Comparison of ENCODE assay signal across 16 cellular contexts in genomic region chr5:170769236-170769635, GRCh38. TPM values are rescaled to one million over a fixed set of nuclear protein-coding genes. Genes with fewer than 3 reads are reported as not detected.
A peak's percentile ranks its signal among the peaks of the same experiment; 100 is the strongest.
DNase-seq lines count a peak whose midpoint lies in the region; ATAC-seq and TF ChIP-seq lines count a peak whose summit lies in the region.
"Had no signal": no experiment of that assay in that cellular context is flagged by ENCODE, and none has a peak within 500 bp of the region (broad histone marks: within the 10 kb centered on the region; RNA-seq: fewer than 3 reads in every experiment).

No MANE protein-coding gene starts in this region.

- H3K36me3 ChIP-seq in BE2C: no peaks in the 10 kb centered on the region

- H3K4me3 ChIP-seq in BE2C (ENCODE audit: low read depth, low read length): no peak overlapping the region
- H3K4me3 ChIP-seq: GM23248 had no signal

- no peaks in the 10 kb centered on the region for H3K9me3 ChIP-seq in BE2C

- no peaks in the 10 kb centered on the region for H3K27me3 ChIP-seq in BE2C

- ATAC-seq in esophagus mucosa: no peak
- ATAC-seq in HG02623 (IDR thresholded peaks at IDR 0.05; ENCODE audit: unreplicated experiment): no peak
- ATAC-seq: T-helper 17 cell had no signal

- DNase-seq in BE2C (peak; percentile 29), G401 (ENCODE audit: low spot score) (peak; percentile 89), NCI-H446 treated with DMSO at 0.1 percent for 48 hours (lab: John Stamatoyannopoulos, UW) (peak; percentile 98), left kidney (ENCODE audit: low read depth, low spot score) (peak; percentile 37), NCI-H526 treated with DMSO at 0.1 percent for 48 hours (lab: John Stamatoyannopoulos, UW) (no peak)
- DNase-seq: AML-193; CD4-positive, CD25-positive, alpha-beta regulatory T cell; GM23248; KBM-7; NK-92 treated with Interleukin-12 subunit alpha and Interleukin-12 subunit beta, amount 100 ng/mL, for 24 hours; SHP77; T-helper 17 cell had no signal

- H3K4me1 ChIP-seq in BE2C: peaks cover 7% of the 10 kb centered on the region

- in situ Hi-C loops in G401 (cut with HindIII; ENCODE audit: low sequenced_read_pairs): no loop called here

- TF ChIP-seq CTCF in BE2C (IDR thresholded peaks at IDR 0.05; ENCODE audit: low read depth, low read length): no peak

RNA-seq across cellular contexts. Expression of gene GABRP, which starts 14.3 kb away (rescaled TPM):
- polyA plus RNA-seq in BE2C (2012; ENCODE audit: insufficient read depth, insufficient read length, low read depth): not detected
- total RNA-seq in G401 (2014; rRNA removed; shearing (Covaris generic)): not detected in 2 replicates
- total RNA-seq in esophagus mucosa: 6.4 TPM
- total RNA-seq: CD4-positive, CD25-positive, alpha-beta regulatory T cell; GM23248; NCI-H460; OCI-LY7; T-helper 17 cell had no signal
- polyA plus RNA-seq: CD4-positive, CD25-positive, alpha-beta regulatory T cell; GM23248 had no signal
